ENCODE assay signal across 10 cellular contexts in genomic region chr19:29681422-29682235, GRCh38. TPM values are rescaled to one million over a fixed set of nuclear protein-coding genes. Genes with fewer than 3 reads are reported as not detected.
DNase-seq lines count a peak whose midpoint lies in the region; ATAC-seq, FAIRE-seq and TF ChIP-seq lines count a peak whose summit lies in the region.
"Had no signal": no experiment of that assay in that cellular context is flagged by ENCODE, and none has a peak within 500 bp of the region (broad histone marks: within the 10 kb centered on the region; RNA-seq: fewer than 3 reads in every experiment).

No MANE protein-coding gene starts in this region.

- POLR2A ChIA-PET in K562 (lab: Yijun Ruan, JAX), result interaction anchor here (0.5 to 1.6 kb wide), 5 partner anchors 10 to 189 kb away, joined by 3 to 13 read pairs (median 4); no protein-coding TSS in a partner anchor

- TF ChIP-seq RAD21 in K562 (CRISPR knock-in tag; conservative IDR thresholded peaks at IDR 0.05 in 1 of 2, IDR thresholded peaks at IDR 0.05 in 1 of 2), result no peak

- no peaks in the 10 kb centered on the region for H3K79me2 ChIP-seq in K562 (ENCODE audit: control insufficient read depth, insufficient read depth, low read length)

- no peaks in the 10 kb centered on the region for H3K27me3 Mint-ChIP-seq in activated T-cell treated with anti-CD3 and anti-CD28 coated beads, Interleukin-2, amount 50 U/mL, for 24 hours
- H3K27me3 Mint-ChIP-seq in memory B cell, result peaks cover 2% of the 10 kb centered on the region

- FAIRE-seq in K562 (lab: Jason Lieb, UNC) (no peak), D721Med (lab: Jason Lieb, UNC) (no peak)
- FAIRE-seq: islet of Langerhans had no signal

- in situ Hi-C loops in K562 (cut with MboI), result no loop called here

- intact Hi-C loops in K562 (cut with micrococcal nuclease), result no loop called here

- WGBS in K562 (ENCODE audit: insufficient coverage, low coverage, missing lambda C conversion rate), result 51% methylated on average over 13 of the region's 13 CpGs
- WGBS in upper lobe of left lung, 2 donors, result 69 to 83% methylated on average over 8 to 12 of the region's 13 CpGs

- no peaks in the 10 kb centered on the region for H3K9me3 ChIP-seq in K562 (replicated peaks; ENCODE audit: control insufficient read depth, insufficient read depth, low read depth, low read length)
- no peaks in the 10 kb centered on the region for H3K9me3 ChIP-seq in upper lobe of left lung

- TF ChIP-seq CTCF in K562 (IDR thresholded peaks at IDR 0.05 in 2 of 3, conservative IDR thresholded peaks at IDR 0.05 in 1 of 3; ENCODE audit: insufficient read depth in 2 of 3, low read depth in 1 of 3, low read length in 3 of 3) (no peak), upper lobe of left lung (IDR thresholded peaks at IDR 0.05) (no peak), D721Med (IDR thresholded peaks at IDR 0.05; ENCODE audit: insufficient read depth, missing control alignments) (no peak)

- H3K27ac ChIP-seq in K562 (ENCODE audit: extremely low read depth, low read depth, low read length), result no peak overlapping the region
- H3K27ac ChIP-seq in upper lobe of left lung, result peak overlapping the region; percentile 31 to 73 (median 66)
- H3K27ac ChIP-seq: parathyroid adenoma had no signal

- TF ChIP-seq POLR2A in K562 (conservative IDR thresholded peaks at IDR 0.05) (no peak), upper lobe of left lung (IDR thresholded peaks at IDR 0.05) (no peak)

- H3K4me1 Mint-ChIP-seq in activated T-cell treated with anti-CD3 and anti-CD28 coated beads, Interleukin-2, amount 50 U/mL, for 24 hours (ENCODE audit: low read depth), result peaks cover 69% of the 10 kb centered on the region
- H3K4me1 Mint-ChIP-seq in memory B cell, result peaks cover 16% of the 10 kb centered on the region

- peak overlapping the region; percentile 53 for H3K4me3 Mint-ChIP-seq in activated T-cell treated with anti-CD3 and anti-CD28 coated beads, Interleukin-2, amount 50 U/mL, for 24 hours
- peak overlapping the region; percentile 56 for H3K4me3 Mint-ChIP-seq in memory B cell

- H3K4me1 ChIP-seq in K562 (replicated peaks in 1 of 2; ENCODE audit: control insufficient read depth in 2 of 2, insufficient read depth in 2 of 2, low read length in 2 of 2), result peaks cover 3 to 26% of the 10 kb centered on the region in 2 experiments; a peak in 3 of 5 replicates
- peaks cover 34 to 60% (median 49%) of the 10 kb centered on the region in 4 donors for H3K4me1 ChIP-seq in upper lobe of left lung

- no TSS peak for BruUV-seq in K562 (replicated peaks; lab: Mats Ljungman, UMichigan)

- no peak for DNase-seq in activated T-cell treated with anti-CD3 and anti-CD28 coated beads, Interleukin-2, amount 50 U/mL, for 24 hours
- DNase-seq in activated T-cell treated with anti-CD3 and anti-CD28 coated beads, Interleukin-2, amount 50 U/mL, for 48 hours, result no peak
- DNase-seq in K562 (ENCODE audit: extremely low read depth in 1 of 4, low spot score in 3 of 4) (no peak), memory B cell (ENCODE audit: low spot score in 2 of 2) (no peak), upper lobe of left lung (peak in 1 of 2 donors; percentile 74), RPMI8226 (no peak), D721Med (ENCODE audit: insufficient read length, low spot score) (no peak), NCI-H226 (no peak)

- CTCF ChIA-PET in K562 (lab: Yijun Ruan, JAX; ENCODE audit: low intra/inter-chr PET ratio), result no interaction called here

- H2AFZ ChIP-seq in K562 (ENCODE audit: low read depth, low read length), result no peak overlapping the region
- H2AFZ ChIP-seq: parathyroid adenoma had no signal

- H3K9ac ChIP-seq in K562 (ENCODE audit: insufficient read depth in 1 of 2, low read depth in 2 of 2, low read length in 2 of 2), result peak overlapping the region in 1 of 2 experiments; percentile 58; a peak in 2 of 4 replicates
- H3K9ac ChIP-seq: parathyroid adenoma had no signal

- H4K20me1 ChIP-seq in K562 (replicated peaks; ENCODE audit: control insufficient read depth, insufficient read depth, low read length), result no peaks in the 10 kb centered on the region

- ATAC-seq in K562, result no peak
- ATAC-seq in memory B cell (ENCODE audit: low read depth), result no peak
- ATAC-seq in upper lobe of left lung (ENCODE audit: low FRiP score in 2 of 2), result peak in 1 of 2 donors; percentile 17

- H3K36me3 ChIP-seq in K562 (ENCODE audit: control insufficient read depth, insufficient read depth, low read length) (peaks cover 6% of the 10 kb centered on the region; the same call in 1 of the 3 replicates), upper lobe of left lung (peaks cover 0 to 14% (median 4%) of the 10 kb centered on the region in 4 donors)

- H3K4me2 ChIP-seq in K562 (ENCODE audit: insufficient read depth, low read length), result no peak overlapping the region

- H3K27ac Mint-ChIP-seq in activated T-cell treated with anti-CD3 and anti-CD28 coated beads, Interleukin-2, amount 50 U/mL, for 24 hours, result peak overlapping the region; percentile 95
- peak overlapping the region; percentile 53 for H3K27ac Mint-ChIP-seq in memory B cell

- H3K9me3 Mint-ChIP-seq in activated T-cell treated with anti-CD3 and anti-CD28 coated beads, Interleukin-2, amount 50 U/mL, for 24 hours, result no peaks in the 10 kb centered on the region
- H3K9me3 Mint-ChIP-seq in memory B cell, result no peaks in the 10 kb centered on the region

- no peaks in the 10 kb centered on the region for H3K9me1 ChIP-seq in K562 (ENCODE audit: control insufficient read depth, insufficient read depth, low read length)

- TF ChIP-seq EP300 in K562 (IDR thresholded peaks at IDR 0.05; ENCODE audit: low read length) (no peak), upper lobe of left lung (IDR thresholded peaks at IDR 0.05) (peak in 1 of 4 donors; percentile 38)

- H3K4me3 ChIP-seq in K562, result no peak overlapping the region
- no peak overlapping the region for H3K4me3 ChIP-seq in upper lobe of left lung

- peaks cover 20% of the 10 kb centered on the region for H3K36me3 Mint-ChIP-seq in activated T-cell treated with anti-CD3 and anti-CD28 coated beads, Interleukin-2, amount 50 U/mL, for 24 hours (ENCODE audit: low read depth)
- H3K36me3 Mint-ChIP-seq in memory B cell, result no peaks in the 10 kb centered on the region

- H3K27me3 ChIP-seq in K562 (ENCODE audit: control insufficient read depth in 2 of 2, insufficient read depth in 2 of 2, low read length in 2 of 2) (no peaks in the 10 kb centered on the region), upper lobe of left lung (no peaks in the 10 kb centered on the region)

TF ChIP-seq in K562, 482 proteins besides CTCF, POLR2A, EP300 and RAD21 (continues in another document):
- TF ChIP-seq BRD9 (IDR thresholded peaks at IDR 0.05; ENCODE audit: low read depth, partially characterized antibody) (no peak), NRF1 (conservative IDR thresholded peaks at IDR 0.05 in 1 of 2, IDR thresholded peaks at IDR 0.05 in 1 of 2) (no peak), IFI16 (CRISPR knock-in tag; IDR thresholded peaks at IDR 0.05) (no peak), FOXA3 (CRISPR knock-in tag; conservative IDR thresholded peaks at IDR 0.05 in 1 of 2, IDR thresholded peaks at IDR 0.05 in 1 of 2) (no peak)

RNA-seq across cellular contexts. Expression of gene PLEKHF1, which starts 16.4 kb away (rescaled TPM):
- total RNA-seq in K562 (2011; cell fraction: chromatin; rRNA removed; ENCODE audit: low replicate concordance), result 3.5 and 12.3 TPM in 2 replicates
- 17.3 and 17.5 TPM in 2 replicates for total RNA-seq in K562 (2011; cell fraction: nucleolus; rRNA removed)
- total RNA-seq in K562 (2011; cell fraction: nucleoplasm; rRNA removed), result 7.9 and 9.0 TPM in 2 replicates
- 13.4 and 18.5 TPM in 2 replicates for total RNA-seq in K562 (2014; rRNA removed)
- total RNA-seq in K562 (2014; rRNA removed; fragmentation: Illumina TruSeq; extraction: Trizol), result 1.2 TPM in 2 replicates
- total RNA-seq in K562 (2015; rRNA removed; fragmentation: Illumina TruSeq; extraction: Trizol), result 5.0 and 5.6 TPM in 2 replicates
- 12.7 and 15.1 TPM in 2 replicates for total RNA-seq in K562 (2021)
- polyA plus RNA-seq in K562 (2011; rRNA removed), result 2.9 and 5.2 TPM in 2 replicates
- polyA plus RNA-seq in K562 (2011; cell fraction: cytosol; rRNA removed), result 6.8 and 18.1 TPM in 2 replicates
- polyA plus RNA-seq in K562 (2011; cell fraction: nucleus; rRNA removed), result 5.6 and 9.4 TPM in 2 replicates
- polyA plus RNA-seq in K562 (2012), result 9.9 and 29.3 TPM in 2 replicates
- polyA plus RNA-seq in K562 (2014; fragmentation: Illumina TruSeq; extraction: Trizol), result 2.3 and 4.6 TPM in 2 replicates
- under 1 TPM in 1 of 2 experiments, not detected in 1; 0.07 TPM for polyA plus RNA-seq in K562 (2014; fragmentation: Nextera tagmentation; extraction: Ambion mirVana)
- 11.0 and 12.0 TPM in 2 replicates for polyA plus RNA-seq in K562 (2014; rRNA removed)
- polyA minus RNA-seq in K562 (2011; rRNA and poly(A)+ RNA removed), result 1.9 and 2.0 TPM in 2 replicates
- polyA minus RNA-seq in K562 (2011; cell fraction: cytosol; rRNA and poly(A)+ RNA removed), result 5.2 and 6.2 TPM in 2 replicates
- 6.5 and 7.6 TPM in 2 replicates for polyA minus RNA-seq in K562 (2011; cell fraction: nucleus; rRNA and poly(A)+ RNA removed)
- 10 to 100 TPM; 10.6 to 21.0 (median 14.2) TPM for total RNA-seq in upper lobe of left lung

RNA-seq across cellular contexts. Expression of gene C19orf12, which starts 33.4 kb away (rescaled TPM):
- total RNA-seq in K562 (2011; cell fraction: chromatin; rRNA removed; ENCODE audit: low replicate concordance), result 15.4 and 23.3 TPM in 2 replicates
- 12.6 and 12.8 TPM in 2 replicates for total RNA-seq in K562 (2011; cell fraction: nucleolus; rRNA removed)
- total RNA-seq in K562 (2011; cell fraction: nucleoplasm; rRNA removed), result 14.1 and 15.2 TPM in 2 replicates
- 10.2 and 13.1 TPM in 2 replicates for total RNA-seq in K562 (2014; rRNA removed)
- 6.8 TPM in 2 replicates for total RNA-seq in K562 (2014; rRNA removed; fragmentation: Illumina TruSeq; extraction: Trizol)
- total RNA-seq in K562 (2015; rRNA removed; fragmentation: Illumina TruSeq; extraction: Trizol), result 10.1 and 11.3 TPM in 2 replicates
- total RNA-seq in K562 (2021), result 11.7 and 14.5 TPM in 2 replicates
- 10.3 and 12.9 TPM in 2 replicates for polyA plus RNA-seq in K562 (2011; rRNA removed)
- 9.3 and 14.0 TPM in 2 replicates for polyA plus RNA-seq in K562 (2011; cell fraction: cytosol; rRNA removed)
- 11.9 and 16.5 TPM in 2 replicates for polyA plus RNA-seq in K562 (2011; cell fraction: nucleus; rRNA removed)
- 11.1 and 15.6 TPM in 2 replicates for polyA plus RNA-seq in K562 (2012)
- 9.8 and 11.4 TPM in 2 replicates for polyA plus RNA-seq in K562 (2014; fragmentation: Illumina TruSeq; extraction: Trizol)
- 1 to 10 TPM; 1.9 to 2.8 TPM for polyA plus RNA-seq in K562 (2014; fragmentation: Nextera tagmentation; extraction: Ambion mirVana)
- 13.1 and 16.5 TPM in 2 replicates for polyA plus RNA-seq in K562 (2014; rRNA removed)
- 3.7 and 4.0 TPM in 2 replicates for polyA minus RNA-seq in K562 (2011; rRNA and poly(A)+ RNA removed)
- 2.9 and 4.1 TPM in 2 replicates for polyA minus RNA-seq in K562 (2011; cell fraction: cytosol; rRNA and poly(A)+ RNA removed)
- 3.2 and 3.6 TPM in 2 replicates for polyA minus RNA-seq in K562 (2011; cell fraction: nucleus; rRNA and poly(A)+ RNA removed)
- 10 to 100 TPM; 11.4 to 30.4 (median 21.4) TPM for total RNA-seq in upper lobe of left lung
